16 cellular contexts compared by ENCODE assay signal in genomic region chr21:25700741-25701140, GRCh38.
"Had no signal": no experiment of that assay in that cellular context is flagged by ENCODE, and none has a peak within 500 bp of the region (broad histone marks: within the 10 kb centered on the region; RNA-seq: fewer than 3 reads in every experiment).

No MANE protein-coding gene starts in this region.

- H3K27ac ChIP-seq: lower lobe of right lung, neutrophil, tibial artery had no signal

- H3K4me1 ChIP-seq: lower lobe of right lung, tibial artery, uterus had no signal

- H3K9me3 ChIP-seq: lower lobe of right lung, neutrophil, tibial artery, uterus had no signal

- DNase-seq: activated CD4-positive, alpha-beta T cell treated with anti-CD3 and anti-CD28 coated beads, Interleukin-2, amount 50 U/mL, for 1 hour; activated CD8-positive, alpha-beta memory T cell treated with anti-CD3 and anti-CD28 coated beads for 24 hours; activated gamma-delta T cell treated with Interleukin-2 at 50 U/mL for 16 hours; amniotic stem cell; dermis blood vessel endothelial cell; effector memory CD8-positive, alpha-beta T cell; hypothalamus; lower lobe of right lung; naive thymus-derived CD8-positive, alpha-beta T cell; retina; stimulated activated CD4-positive, alpha-beta T cell treated with anti-CD3 and anti-CD28 coated beads, Interleukin-2, amount 100 ng/mL, for 48 hours; stimulated activated naive B cell treated with anti-CD40 and anti-IgM and Interleukin-4, amounts not matched to agents 10 μg/mL and 1 μg/mL and 100 μg/mL, for 72 hours; tibial artery; uterus had no signal

- H3K27me3 ChIP-seq: neutrophil, tibial artery, uterus had no signal

- ATAC-seq: activated CD4-positive, CD25-positive, alpha-beta regulatory T cell treated with anti-CD3 and anti-CD28 coated beads, Interleukin-2, amount 50 U/mL, for 24 hours; effector memory CD8-positive, alpha-beta T cell; lower lobe of right lung; naive thymus-derived CD8-positive, alpha-beta T cell; stimulated activated naive B cell treated with anti-CD40 and anti-IgM and Interleukin-4, amounts not matched to agents 10 μg/mL and 1 μg/mL and 100 μg/mL, for 72 hours had no signal

- H3K36me3 ChIP-seq: lower lobe of right lung, neutrophil, tibial artery, uterus had no signal

- H3K4me3 ChIP-seq: lower lobe of right lung, tibial artery, uterus had no signal
